In genomic region chr1:150235852-150236613, GRCh38 we compare ENCODE assay signal across 8 cellular contexts. TPM values are rescaled to one million over a fixed set of nuclear protein-coding genes. Genes with fewer than 3 reads are reported as not detected.
DNase-seq lines count a peak whose midpoint lies in the region; ATAC-seq and TF ChIP-seq lines count a peak whose summit lies in the region.

Gene ANP32E (minus strand): TSS chr1:150236112. CDS start chr1:150235786, 326 bp downstream.

- peaks cover 6% of the 10 kb centered on the region for H3K36me3 Mint-ChIP-seq in T-helper 2 cell treated with Interferon-gamma antibody and Interleukin-4, amounts not matched to agents 5 μg/mL and 100 μg/mL, for 36 hours (ENCODE audit: low read depth)

- peak in 2 of 3 experiments; percentile 16 to 43 for TF ChIP-seq CTCF in ascending aorta (IDR thresholded peaks at IDR 0.05)
- peak in 2 of 4 experiments; percentile 35 to 39 for TF ChIP-seq CTCF in uterus (IDR thresholded peaks at IDR 0.05)

- H3K9me3 ChIP-seq in ascending aorta: no peaks in the 10 kb centered on the region
- no peaks in the 10 kb centered on the region for H3K9me3 ChIP-seq in right cardiac atrium (ENCODE audit: control insufficient read depth, low read length)
- no peaks in the 10 kb centered on the region for H3K9me3 ChIP-seq in uterus

- WGBS in right cardiac atrium: under 1% methylated on average over 33 of the region's 33 CpGs

- H3K36me3 ChIP-seq in ascending aorta (no peaks in the 10 kb centered on the region), uterus (no peaks in the 10 kb centered on the region)

- peak within 1 kb of the TSS; percentile 86 for H3K4me3 Mint-ChIP-seq in T-helper 2 cell treated with Interferon-gamma antibody and Interleukin-4, amounts not matched to agents 5 μg/mL and 100 μg/mL, for 36 hours

- DNase-seq in NCI-H1930 (lab: John Stamatoyannopoulos, UW) (peak; percentile 98), ascending aorta (ENCODE audit: low spot score in 2 of 2) (peak; percentile 93 to 98), right cardiac atrium (peak; percentile 94 to 97 (median 97)), pulmonary artery endothelial cell (ENCODE audit: low read depth, low spot score) (peak; percentile 98), uterus (peak; percentile 95 to 98)
- DNase-seq in T-helper 2 cell treated with Interferon-gamma antibody and Interleukin-4, amounts not matched to agents 5 μg/mL and 100 μg/mL, for 36 hours (ENCODE audit: low spot score): peak; percentile 94

- peaks cover 17% of the 10 kb centered on the region for H3K4me1 Mint-ChIP-seq in T-helper 2 cell treated with Interferon-gamma antibody and Interleukin-4, amounts not matched to agents 5 μg/mL and 100 μg/mL, for 36 hours (ENCODE audit: low read depth)

- H3K27ac ChIP-seq in ascending aorta: peak within 1 kb of the TSS; percentile 97 to 100
- peak within 1 kb of the TSS; percentile 85 for H3K27ac ChIP-seq in right cardiac atrium (ENCODE audit: low read length)
- peak within 1 kb of the TSS; percentile 94 to 100 for H3K27ac ChIP-seq in uterus

- intact Hi-C loops in ascending aorta (cut with DNase I) (loop anchor here (1.0 to 2.0 kb wide), 3 partner anchors 23 to 45 kb away; partner anchors contain the start of gene APH1A), right cardiac atrium (cut with DNase I) (no loop called here), uterus (cut with DNase I; ENCODE audit: low total_unique reads) (no loop called here)

- no peak within 1 kb of the TSS for H3K27ac Mint-ChIP-seq in T-helper 2 cell treated with Interferon-gamma antibody and Interleukin-4, amounts not matched to agents 5 μg/mL and 100 μg/mL, for 36 hours

- peaks cover 0 to 10% of the 10 kb centered on the region in 2 donors for H3K4me1 ChIP-seq in ascending aorta
- H3K4me1 ChIP-seq in right cardiac atrium (ENCODE audit: control insufficient read depth, insufficient read depth, low read length): peaks cover 2% of the 10 kb centered on the region
- H3K4me1 ChIP-seq in uterus: peaks cover 0 to 6% of the 10 kb centered on the region in 2 donors

- no peaks in the 10 kb centered on the region for H3K9me3 Mint-ChIP-seq in T-helper 2 cell treated with Interferon-gamma antibody and Interleukin-4, amounts not matched to agents 5 μg/mL and 100 μg/mL, for 36 hours

- TF ChIP-seq POLR2A in GM18505 (IDR thresholded peaks at IDR 0.05; ENCODE audit: borderline replicate concordance, extremely low read depth, insufficient read depth, insufficient read length) (peak; percentile 97), uterus (IDR thresholded peaks at IDR 0.05) (peak; percentile 87 to 95)

- no peaks in the 10 kb centered on the region for H3K27me3 ChIP-seq in ascending aorta
- H3K27me3 ChIP-seq in right cardiac atrium (ENCODE audit: control insufficient read depth, insufficient read depth): no peaks in the 10 kb centered on the region
- no peaks in the 10 kb centered on the region for H3K27me3 ChIP-seq in uterus

- no peaks in the 10 kb centered on the region for H3K27me3 Mint-ChIP-seq in T-helper 2 cell treated with Interferon-gamma antibody and Interleukin-4, amounts not matched to agents 5 μg/mL and 100 μg/mL, for 36 hours (ENCODE audit: low read depth)

- H3K4me3 ChIP-seq in ascending aorta: peak within 1 kb of the TSS; percentile 84 to 100
- peak within 1 kb of the TSS; percentile 77 for H3K4me3 ChIP-seq in right cardiac atrium (ENCODE audit: low read length)
- peak within 1 kb of the TSS; percentile 58 to 94 for H3K4me3 ChIP-seq in uterus

- ATAC-seq in GM18505 (IDR thresholded peaks at IDR 0.05; ENCODE audit: unreplicated experiment): peak; percentile 75
- ATAC-seq in HG02973 (IDR thresholded peaks at IDR 0.05; ENCODE audit: unreplicated experiment): peak; percentile 80
- peak; percentile 97 to 98 for ATAC-seq in right cardiac atrium

RNA-seq across cellular contexts. Expression of gene ANP32E, which starts in this region (rescaled TPM):
- total RNA-seq in ascending aorta: 8.9 TPM
- 10 to 100 TPM; 27.7 to 36.3 (median 29.7) TPM for total RNA-seq in right cardiac atrium
- 23.7 TPM for polyA plus RNA-seq in right cardiac atrium
- 34.8 and 43.5 TPM in 2 replicates for total RNA-seq in pulmonary artery endothelial cell
- 10 to 100 TPM in 3 of 4 donors, 1 to 10 TPM in 1; 1.3 to 55.1 (median 38.6) TPM for total RNA-seq in uterus

Comparison
In these comparisons a context has a peak if more than half of its experiments do, and no peak if none do; other contexts are left out.
1. Peak in every context shown above with its lines: DNase-seq, ATAC-seq, H3K4me3 ChIP-seq and H3K27ac ChIP-seq.